8 cellular contexts compared by ENCODE assay signal in genomic region chr9:125829743-125830142, GRCh38.
DNase-seq lines count a peak whose midpoint lies in the region; ATAC-seq and TF ChIP-seq lines count a peak whose summit lies in the region.

No MANE protein-coding gene starts in this region.

- H3K36me3 ChIP-seq in mucosa of rectum (ENCODE audit: control insufficient read depth in 2 of 2, insufficient read depth in 2 of 2, low read length in 2 of 2) = no peaks in the 10 kb centered on the region
- no peaks in the 10 kb centered on the region for H3K36me3 ChIP-seq in suprapubic skin

- TF ChIP-seq CTCF in AG09309 (IDR thresholded peaks at IDR 0.05; ENCODE audit: control insufficient read depth, insufficient read depth, low read depth, low read length, missing control alignments) (no peak), suprapubic skin (IDR thresholded peaks at IDR 0.05) (no peak)

- 38% methylated on average over 7 of the region's 7 CpGs for WGBS in suprapubic skin

- peak overlapping the region in 1 of 2 donors; percentile 10 for H3K27ac ChIP-seq in mucosa of rectum (ENCODE audit: low read depth in 2 of 2, low read length in 2 of 2)
- H3K27ac ChIP-seq in suprapubic skin = no peak overlapping the region

- no peak for TF ChIP-seq EP300 in suprapubic skin (IDR thresholded peaks at IDR 0.05)

- TF ChIP-seq POLR2A in suprapubic skin (IDR thresholded peaks at IDR 0.05) = no peak

- peak; percentile 75 for ATAC-seq in GM21576 (IDR thresholded peaks at IDR 0.05; ENCODE audit: unreplicated experiment)

- H3K4me1 ChIP-seq in mucosa of rectum (ENCODE audit: control insufficient read depth in 2 of 2, insufficient read depth in 2 of 2, low read length in 2 of 2) (no peaks in the 10 kb centered on the region), suprapubic skin (no peaks in the 10 kb centered on the region)

- peak overlapping the region; percentile 33 for H3K4me3 ChIP-seq in AG09309 (ENCODE audit: control insufficient read depth, low read depth, low read length)
- peak overlapping the region; percentile 45 to 62 for H3K4me3 ChIP-seq in mucosa of rectum (ENCODE audit: low read length in 2 of 2)
- peak overlapping the region; percentile 22 for H3K4me3 ChIP-seq in suprapubic skin

- H3K9ac ChIP-seq in mucosa of rectum (ENCODE audit: low read depth in 1 of 2, low read length in 2 of 2) = no peak overlapping the region

- H3K27me3 ChIP-seq in mucosa of rectum (ENCODE audit: control insufficient read depth in 2 of 2, insufficient read depth in 2 of 2, low read length in 2 of 2) (no peaks in the 10 kb centered on the region), suprapubic skin (no peaks in the 10 kb centered on the region)

- H3K9me3 ChIP-seq in mucosa of rectum (ENCODE audit: control insufficient read depth in 2 of 2, low read length in 2 of 2) = no peaks in the 10 kb centered on the region
- H3K9me3 ChIP-seq in suprapubic skin = no peaks in the 10 kb centered on the region

- DNase-seq in AG09309 (ENCODE audit: low read depth) = no peak
- DNase-seq in T-helper 22 cell (ENCODE audit: low read depth) = peak; percentile 27
- DNase-seq in central memory CD4-positive, alpha-beta T cell = peak; percentile 67
- no peak for DNase-seq in suprapubic skin (ENCODE audit: low spot score in 2 of 2)
- DNase-seq in DMS79 (lab: John Stamatoyannopoulos, UW) = no peak
- DNase-seq in epidermal melanocyte (ENCODE audit: insufficient read length, low spot score) = no peak

Comparison
In these comparisons a context has a peak if more than half of its experiments do, and no peak if none do; other contexts are left out.
1. DNase-seq: peak in T-helper 22 cell (single experiment) and central memory CD4-positive, alpha-beta T cell (single experiment); none in AG09309 (single experiment), suprapubic skin (0 of 2), DMS79 (single experiment) and epidermal melanocyte (single experiment).
2. Peak in every context shown above with its lines, with median percentiles within 50 percentile points of each other: H3K4me3 ChIP-seq.